ENCODE assay signal across 1 cellular context in genomic region chr2:102480273-102480672, GRCh38.
TF ChIP-seq lines count a peak whose summit lies in the region.

No MANE protein-coding gene starts in this region.

TF ChIP-seq in WTC11, 78 proteins besides CTCF, POLR2A, EP300 and RAD21 (continued from another document):
- TF ChIP-seq, protein P1, sequence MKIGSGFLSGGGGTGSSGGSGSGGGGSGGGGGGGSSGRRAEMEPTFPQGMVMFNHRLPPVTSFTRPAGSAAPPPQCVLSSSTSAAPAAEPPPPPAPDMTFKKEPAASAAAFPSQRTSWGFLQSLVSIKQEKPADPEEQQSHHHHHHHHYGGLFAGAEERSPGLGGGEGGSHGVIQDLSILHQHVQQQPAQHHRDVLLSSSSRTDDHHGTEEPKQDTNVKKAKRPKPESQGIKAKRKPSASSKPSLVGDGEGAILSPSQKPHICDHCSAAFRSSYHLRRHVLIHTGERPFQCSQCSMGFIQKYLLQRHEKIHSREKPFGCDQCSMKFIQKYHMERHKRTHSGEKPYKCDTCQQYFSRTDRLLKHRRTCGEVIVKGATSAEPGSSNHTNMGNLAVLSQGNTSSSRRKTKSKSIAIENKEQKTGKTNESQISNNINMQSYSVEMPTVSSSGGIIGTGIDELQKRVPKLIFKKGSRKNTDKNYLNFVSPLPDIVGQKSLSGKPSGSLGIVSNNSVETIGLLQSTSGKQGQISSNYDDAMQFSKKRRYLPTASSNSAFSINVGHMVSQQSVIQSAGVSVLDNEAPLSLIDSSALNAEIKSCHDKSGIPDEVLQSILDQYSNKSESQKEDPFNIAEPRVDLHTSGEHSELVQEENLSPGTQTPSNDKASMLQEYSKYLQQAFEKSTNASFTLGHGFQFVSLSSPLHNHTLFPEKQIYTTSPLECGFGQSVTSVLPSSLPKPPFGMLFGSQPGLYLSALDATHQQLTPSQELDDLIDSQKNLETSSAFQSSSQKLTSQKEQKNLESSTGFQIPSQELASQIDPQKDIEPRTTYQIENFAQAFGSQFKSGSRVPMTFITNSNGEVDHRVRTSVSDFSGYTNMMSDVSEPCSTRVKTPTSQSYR (CRISPR knock-in tag; IDR thresholded peaks at IDR 0.05) = no peak
TF ChIP-seq in WTC11: peak in this region for 0.
